Comparison of ENCODE assay signal across 1 cellular context in genomic region chr9:109923826-109924225, GRCh38.
TF ChIP-seq lines count a peak whose summit lies in the region.

No MANE protein-coding gene starts in this region.

TF ChIP-seq in H1, 55 proteins besides CTCF, POLR2A, EP300 and RAD21 (continued from another document):
- TF ChIP-seq, protein P1, sequence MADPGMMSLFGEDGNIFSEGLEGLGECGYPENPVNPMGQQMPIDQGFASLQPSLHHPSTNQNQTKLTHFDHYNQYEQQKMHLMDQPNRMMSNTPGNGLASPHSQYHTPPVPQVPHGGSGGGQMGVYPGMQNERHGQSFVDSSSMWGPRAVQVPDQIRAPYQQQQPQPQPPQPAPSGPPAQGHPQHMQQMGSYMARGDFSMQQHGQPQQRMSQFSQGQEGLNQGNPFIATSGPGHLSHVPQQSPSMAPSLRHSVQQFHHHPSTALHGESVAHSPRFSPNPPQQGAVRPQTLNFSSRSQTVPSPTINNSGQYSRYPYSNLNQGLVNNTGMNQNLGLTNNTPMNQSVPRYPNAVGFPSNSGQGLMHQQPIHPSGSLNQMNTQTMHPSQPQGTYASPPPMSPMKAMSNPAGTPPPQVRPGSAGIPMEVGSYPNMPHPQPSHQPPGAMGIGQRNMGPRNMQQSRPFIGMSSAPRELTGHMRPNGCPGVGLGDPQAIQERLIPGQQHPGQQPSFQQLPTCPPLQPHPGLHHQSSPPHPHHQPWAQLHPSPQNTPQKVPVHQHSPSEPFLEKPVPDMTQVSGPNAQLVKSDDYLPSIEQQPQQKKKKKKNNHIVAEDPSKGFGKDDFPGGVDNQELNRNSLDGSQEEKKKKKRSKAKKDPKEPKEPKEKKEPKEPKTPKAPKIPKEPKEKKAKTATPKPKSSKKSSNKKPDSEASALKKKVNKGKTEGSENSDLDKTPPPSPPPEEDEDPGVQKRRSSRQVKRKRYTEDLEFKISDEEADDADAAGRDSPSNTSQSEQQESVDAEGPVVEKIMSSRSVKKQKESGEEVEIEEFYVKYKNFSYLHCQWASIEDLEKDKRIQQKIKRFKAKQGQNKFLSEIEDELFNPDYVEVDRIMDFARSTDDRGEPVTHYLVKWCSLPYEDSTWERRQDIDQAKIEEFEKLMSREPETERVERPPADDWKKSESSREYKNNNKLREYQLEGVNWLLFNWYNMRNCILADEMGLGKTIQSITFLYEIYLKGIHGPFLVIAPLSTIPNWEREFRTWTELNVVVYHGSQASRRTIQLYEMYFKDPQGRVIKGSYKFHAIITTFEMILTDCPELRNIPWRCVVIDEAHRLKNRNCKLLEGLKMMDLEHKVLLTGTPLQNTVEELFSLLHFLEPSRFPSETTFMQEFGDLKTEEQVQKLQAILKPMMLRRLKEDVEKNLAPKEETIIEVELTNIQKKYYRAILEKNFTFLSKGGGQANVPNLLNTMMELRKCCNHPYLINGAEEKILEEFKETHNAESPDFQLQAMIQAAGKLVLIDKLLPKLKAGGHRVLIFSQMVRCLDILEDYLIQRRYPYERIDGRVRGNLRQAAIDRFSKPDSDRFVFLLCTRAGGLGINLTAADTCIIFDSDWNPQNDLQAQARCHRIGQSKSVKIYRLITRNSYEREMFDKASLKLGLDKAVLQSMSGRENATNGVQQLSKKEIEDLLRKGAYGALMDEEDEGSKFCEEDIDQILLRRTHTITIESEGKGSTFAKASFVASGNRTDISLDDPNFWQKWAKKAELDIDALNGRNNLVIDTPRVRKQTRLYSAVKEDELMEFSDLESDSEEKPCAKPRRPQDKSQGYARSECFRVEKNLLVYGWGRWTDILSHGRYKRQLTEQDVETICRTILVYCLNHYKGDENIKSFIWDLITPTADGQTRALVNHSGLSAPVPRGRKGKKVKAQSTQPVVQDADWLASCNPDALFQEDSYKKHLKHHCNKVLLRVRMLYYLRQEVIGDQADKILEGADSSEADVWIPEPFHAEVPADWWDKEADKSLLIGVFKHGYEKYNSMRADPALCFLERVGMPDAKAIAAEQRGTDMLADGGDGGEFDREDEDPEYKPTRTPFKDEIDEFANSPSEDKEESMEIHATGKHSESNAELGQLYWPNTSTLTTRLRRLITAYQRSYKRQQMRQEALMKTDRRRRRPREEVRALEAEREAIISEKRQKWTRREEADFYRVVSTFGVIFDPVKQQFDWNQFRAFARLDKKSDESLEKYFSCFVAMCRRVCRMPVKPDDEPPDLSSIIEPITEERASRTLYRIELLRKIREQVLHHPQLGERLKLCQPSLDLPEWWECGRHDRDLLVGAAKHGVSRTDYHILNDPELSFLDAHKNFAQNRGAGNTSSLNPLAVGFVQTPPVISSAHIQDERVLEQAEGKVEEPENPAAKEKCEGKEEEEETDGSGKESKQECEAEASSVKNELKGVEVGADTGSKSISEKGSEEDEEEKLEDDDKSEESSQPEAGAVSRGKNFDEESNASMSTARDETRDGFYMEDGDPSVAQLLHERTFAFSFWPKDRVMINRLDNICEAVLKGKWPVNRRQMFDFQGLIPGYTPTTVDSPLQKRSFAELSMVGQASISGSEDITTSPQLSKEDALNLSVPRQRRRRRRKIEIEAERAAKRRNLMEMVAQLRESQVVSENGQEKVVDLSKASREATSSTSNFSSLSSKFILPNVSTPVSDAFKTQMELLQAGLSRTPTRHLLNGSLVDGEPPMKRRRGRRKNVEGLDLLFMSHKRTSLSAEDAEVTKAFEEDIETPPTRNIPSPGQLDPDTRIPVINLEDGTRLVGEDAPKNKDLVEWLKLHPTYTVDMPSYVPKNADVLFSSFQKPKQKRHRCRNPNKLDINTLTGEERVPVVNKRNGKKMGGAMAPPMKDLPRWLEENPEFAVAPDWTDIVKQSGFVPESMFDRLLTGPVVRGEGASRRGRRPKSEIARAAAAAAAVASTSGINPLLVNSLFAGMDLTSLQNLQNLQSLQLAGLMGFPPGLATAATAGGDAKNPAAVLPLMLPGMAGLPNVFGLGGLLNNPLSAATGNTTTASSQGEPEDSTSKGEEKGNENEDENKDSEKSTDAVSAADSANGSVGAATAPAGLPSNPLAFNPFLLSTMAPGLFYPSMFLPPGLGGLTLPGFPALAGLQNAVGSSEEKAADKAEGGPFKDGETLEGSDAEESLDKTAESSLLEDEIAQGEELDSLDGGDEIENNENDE (IDR thresholded peaks at IDR 0.05; ENCODE audit: insufficient replicate concordance, low read length): no peak
- TF ChIP-seq SIX5 (IDR thresholded peaks at IDR 0.05; ENCODE audit: low read depth, low read length) (no peak), CREB1 (IDR thresholded peaks at IDR 0.05) (no peak), GABPA (IDR thresholded peaks at IDR 0.05; ENCODE audit: borderline replicate concordance, insufficient read depth, low read length) (no peak), ATF3 (IDR thresholded peaks at IDR 0.05; ENCODE audit: insufficient read depth, low read depth, low read length) (no peak), KDM1A (IDR thresholded peaks at IDR 0.05; ENCODE audit: borderline replicate concordance, low read length) (no peak), EZH2 (IDR thresholded peaks at IDR 0.05; ENCODE audit: low read depth, low read length, severe bottlenecking) (no peak), EGR1 (IDR thresholded peaks at IDR 0.05; ENCODE audit: borderline replicate concordance, low read depth, low read length) (no peak), BCL11A (IDR thresholded peaks at IDR 0.05; ENCODE audit: low read depth in 2 of 2, low read length in 2 of 2) (no peak), SRF (IDR thresholded peaks at IDR 0.05; ENCODE audit: low read depth, low read length) (no peak), RFX5 (IDR thresholded peaks at IDR 0.05; ENCODE audit: borderline replicate concordance, low read depth, low read length) (no peak), RXRA (IDR thresholded peaks at IDR 0.05; ENCODE audit: insufficient read depth, low read depth, low read length) (no peak)
- TF ChIP-seq, protein P2, sequence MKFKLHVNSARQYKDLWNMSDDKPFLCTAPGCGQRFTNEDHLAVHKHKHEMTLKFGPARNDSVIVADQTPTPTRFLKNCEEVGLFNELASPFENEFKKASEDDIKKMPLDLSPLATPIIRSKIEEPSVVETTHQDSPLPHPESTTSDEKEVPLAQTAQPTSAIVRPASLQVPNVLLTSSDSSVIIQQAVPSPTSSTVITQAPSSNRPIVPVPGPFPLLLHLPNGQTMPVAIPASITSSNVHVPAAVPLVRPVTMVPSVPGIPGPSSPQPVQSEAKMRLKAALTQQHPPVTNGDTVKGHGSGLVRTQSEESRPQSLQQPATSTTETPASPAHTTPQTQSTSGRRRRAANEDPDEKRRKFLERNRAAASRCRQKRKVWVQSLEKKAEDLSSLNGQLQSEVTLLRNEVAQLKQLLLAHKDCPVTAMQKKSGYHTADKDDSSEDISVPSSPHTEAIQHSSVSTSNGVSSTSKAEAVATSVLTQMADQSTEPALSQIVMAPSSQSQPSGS (IDR thresholded peaks at IDR 0.05; ENCODE audit: low read length): no peak
- TF ChIP-seq, protein P3, sequence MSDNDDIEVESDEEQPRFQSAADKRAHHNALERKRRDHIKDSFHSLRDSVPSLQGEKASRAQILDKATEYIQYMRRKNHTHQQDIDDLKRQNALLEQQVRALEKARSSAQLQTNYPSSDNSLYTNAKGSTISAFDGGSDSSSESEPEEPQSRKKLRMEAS (IDR thresholded peaks at IDR 0.05): no peak
